Comparison of ENCODE assay signal across 20 cellular contexts in the genomic region with DNA sequence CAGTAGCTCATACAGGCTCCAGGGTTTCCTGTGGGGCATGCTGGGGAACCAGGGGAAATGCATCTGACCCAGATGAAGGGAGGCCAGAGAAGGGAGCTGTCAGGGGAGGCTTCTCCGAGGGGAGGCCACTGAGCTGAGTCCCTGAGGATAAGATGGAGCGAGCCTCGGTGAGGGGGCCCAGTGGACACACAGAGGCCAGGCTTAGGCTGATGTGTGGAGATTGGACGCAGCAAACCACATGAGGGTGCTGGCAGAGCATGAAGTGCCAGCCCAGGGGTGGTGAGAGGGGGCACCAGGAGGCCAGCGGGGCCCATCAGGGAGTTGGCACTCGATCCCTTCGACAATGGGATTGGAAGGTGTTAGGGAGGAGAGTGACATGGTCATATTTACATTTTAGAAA.
A peak's percentile ranks its signal among the peaks of the same experiment; 100 is the strongest.
DNase-seq lines count a peak whose midpoint lies in the region; ATAC-seq, FAIRE-seq and TF ChIP-seq lines count a peak whose summit lies in the region.
"Had no signal": no experiment of that assay in that cellular context is flagged by ENCODE, and none has a peak within 500 bp of the region (broad histone marks: within the 10 kb centered on the region; RNA-seq: fewer than 3 reads in every experiment).

No MANE protein-coding gene starts in this region.

- intact Hi-C loops in kidney (cut with DNase I) (no loop called here), prostate gland (cut with DNase I) (loop anchor here (5.0 to 10.0 kb wide), 4 partner anchors 53 to 233 kb away; a partner anchor contains a TSS), transverse colon (cut with DNase I; ENCODE audit: low total_unique reads) (loop anchor here (5.0 to 10.0 kb wide), 2 partner anchors 93 to 235 kb away; a partner anchor contains a TSS)

- no peak for ATAC-seq in activated naive CD4-positive, alpha-beta T cell treated with anti-CD3 and anti-CD28 coated beads, Interleukin-2, amount 50 U/mL, for 72 hours
- ATAC-seq in HG02970 (IDR thresholded peaks at IDR 0.05; ENCODE audit: low FRiP score, unreplicated experiment): no peak
- ATAC-seq in GM19328 (IDR thresholded peaks at IDR 0.05; ENCODE audit: unreplicated experiment): no peak

- peak overlapping the region; percentile 41 to 61 for H3K27ac Mint-ChIP-seq in activated naive CD4-positive, alpha-beta T cell treated with anti-CD3 and anti-CD28 coated beads, Interleukin-2, amount 50 U/mL, for 72 hours
- H3K27ac Mint-ChIP-seq: CD14-positive monocyte had no signal

- H3K4me1 ChIP-seq in kidney (ENCODE audit: control insufficient read depth in 1 of 2, insufficient read depth in 1 of 2, low read depth in 1 of 2, low read length in 2 of 2): peaks cover 0 to 2% of the 10 kb centered on the region in 2 donors
- peaks cover 4% of the 10 kb centered on the region for H3K4me1 ChIP-seq in prostate gland (replicated peaks)
- peaks cover 9 to 44% (median 33%) of the 10 kb centered on the region in 4 donors for H3K4me1 ChIP-seq in transverse colon

- no peaks in the 10 kb centered on the region for H3K36me3 ChIP-seq in kidney (ENCODE audit: control insufficient read depth in 1 of 2, insufficient read depth in 2 of 2, low read length in 2 of 2)
- H3K36me3 ChIP-seq in prostate gland: no peaks in the 10 kb centered on the region
- no peaks in the 10 kb centered on the region for H3K36me3 ChIP-seq in transverse colon

- TF ChIP-seq POLR2A in prostate gland (IDR thresholded peaks at IDR 0.05) (no peak), transverse colon (IDR thresholded peaks at IDR 0.05) (no peak)

- no peaks in the 10 kb centered on the region for H3K27me3 ChIP-seq in prostate gland (replicated peaks; ENCODE audit: insufficient read depth)
- H3K27me3 ChIP-seq in transverse colon: no peaks in the 10 kb centered on the region

- H3K9me3 Mint-ChIP-seq in activated naive CD4-positive, alpha-beta T cell treated with anti-CD3 and anti-CD28 coated beads, Interleukin-2, amount 50 U/mL, for 72 hours: peaks cover 9 to 12% of the 10 kb centered on the region in 2 donors

- H3K9ac ChIP-seq in kidney (ENCODE audit: low read length in 2 of 2): no peak overlapping the region

- no peak overlapping the region for H3K27ac ChIP-seq in kidney (ENCODE audit: low read depth in 2 of 2, low read length in 2 of 2)
- peak overlapping the region; percentile 23 to 66 for H3K27ac ChIP-seq in prostate gland
- H3K27ac ChIP-seq in transverse colon: peak overlapping the region; percentile 77 to 93 (median 84)
- H3K27ac ChIP-seq: 22Rv1, PC-9 had no signal

- H3K9me3 ChIP-seq in kidney (ENCODE audit: control insufficient read depth in 1 of 2, low read length in 2 of 2) (peaks cover 3 to 9% of the 10 kb centered on the region in 2 donors), prostate gland (no peaks in the 10 kb centered on the region), transverse colon (peaks cover 3 to 5% of the 10 kb centered on the region in 2 donors)

- WGBS in prostate gland: 89% methylated on average over 7 of the region's 7 CpGs
- WGBS in transverse colon (ENCODE audit: low coverage in 1 of 2), 2 donors: 86 to 89% methylated on average over 4 to 7 of the region's 7 CpGs

- FAIRE-seq in kidney (lab: Jason Lieb, UNC): no peak
- FAIRE-seq: HTR-8/SVneo had no signal

- no peak for TF ChIP-seq CTCF in kidney (IDR thresholded peaks at IDR 0.05; ENCODE audit: borderline replicate concordance, extremely low read depth, insufficient read depth)
- TF ChIP-seq CTCF in prostate gland (IDR thresholded peaks at IDR 0.05): no peak
- TF ChIP-seq CTCF in transverse colon (IDR thresholded peaks at IDR 0.05): no peak

- DNase-seq in activated naive CD4-positive, alpha-beta T cell treated with anti-CD3 and anti-CD28 coated beads, Interleukin-2, amount 50 U/mL, for 72 hours (ENCODE audit: low spot score in 2 of 2): no peak
- DNase-seq in activated naive CD4-positive, alpha-beta T cell (lab: John Stamatoyannopoulos, UW): no peak
- DNase-seq in kidney: peak; percentile 40
- DNase-seq in prostate gland (ENCODE audit: low spot score): no peak
- no peak for DNase-seq in transverse colon
- DNase-seq in NCI-H446 (lab: John Stamatoyannopoulos, UW): no peak
- DNase-seq: AML-193, GDM1, H9, IMR-90, NCI-H1436, NCI-H1930, NCI-H226, NCI-H526, PC-9 had no signal

- TF ChIP-seq EP300 in transverse colon (IDR thresholded peaks at IDR 0.05; ENCODE audit: low read depth): no peak

- H3K4me3 ChIP-seq in kidney (ENCODE audit: low read length in 2 of 2): no peak overlapping the region
- no peak overlapping the region for H3K4me3 ChIP-seq in prostate gland
- H3K4me3 ChIP-seq in transverse colon: no peak overlapping the region
- H3K4me3 ChIP-seq: PC-9 had no signal

- in situ Hi-C loops in transverse colon (cut with MboI; ENCODE audit: low pct_ligation_motif_present in 1 of 4, low pct_unique_long_range_greater_than_20kb in 1 of 4, low sequenced_read_pairs in 3 of 4): no loop called here

- peaks cover 13 to 16% of the 10 kb centered on the region in 2 donors for H3K36me3 Mint-ChIP-seq in activated naive CD4-positive, alpha-beta T cell treated with anti-CD3 and anti-CD28 coated beads, Interleukin-2, amount 50 U/mL, for 72 hours
- H3K36me3 Mint-ChIP-seq: CD14-positive monocyte had no signal

Comparison
In these comparisons a context has a peak if more than half of its experiments do, and no peak if none do; other contexts are left out.
1. H3K27ac ChIP-seq: peak in prostate gland (2 of 2) and transverse colon (4 of 4); none in kidney (0 of 2).